In genomic region chr18:63969965-63970802, GRCh38 we compare ENCODE assay signal across 8 cellular contexts. TPM values are rescaled to one million over a fixed set of nuclear protein-coding genes. Genes with fewer than 3 reads are reported as not detected.
DNase-seq lines count a peak whose midpoint lies in the region; ATAC-seq and TF ChIP-seq lines count a peak whose summit lies in the region.

TSS of gene SERPINB8 (plus strand) at chr18:63970081. CDS start at chr18:63978309, 8,228 bp downstream.

- no peaks in the 10 kb centered on the region for H3K79me2 ChIP-seq in H9 (ENCODE audit: insufficient read depth, low read length)
- H3K79me2 ChIP-seq in MM.1S (ENCODE audit: low read length), result no peaks in the 10 kb centered on the region

- H3K27ac Mint-ChIP-seq in H9, result peak within 1 kb of the TSS; percentile 91 to 98 (median 96)
- peak within 1 kb of the TSS; percentile 96 to 99 for H3K27ac Mint-ChIP-seq in activated naive CD4-positive, alpha-beta T cell treated with anti-CD3 and anti-CD28 coated beads, Interleukin-2, amount 50 U/mL, for 72 hours

- ATAC-seq in activated naive CD4-positive, alpha-beta T cell treated with anti-CD3 and anti-CD28 coated beads, Interleukin-2, amount 50 U/mL, for 72 hours, result peak; percentile 93 to 95
- ATAC-seq in omental fat pad (ENCODE audit: low FRiP score), result peak; percentile 96

- peaks cover 11% of the 10 kb centered on the region for H3K23me2 ChIP-seq in H9 (ENCODE audit: insufficient read length, low read depth, low read length, poor library complexity, severe bottlenecking)

- H3K9me3 ChIP-seq in H9 (ENCODE audit: control insufficient read depth, low read depth, low read length) (no peaks in the 10 kb centered on the region), MM.1S (replicated peaks; ENCODE audit: insufficient read depth, low read length) (no peaks in the 10 kb centered on the region)

- DNase-seq in EL (peak; percentile 97), H9 (peak; percentile 96), MM.1S (peak; percentile 79), SK-MEL-5 (ENCODE audit: low read depth, low spot score) (peak; percentile 89), glomerular visceral epithelial cell (ENCODE audit: extremely low spot score) (peak; percentile 97), omental fat pad (ENCODE audit: low spot score) (peak; percentile 70)
- DNase-seq in activated naive CD4-positive, alpha-beta T cell treated with anti-CD3 and anti-CD28 coated beads, Interleukin-2, amount 50 U/mL, for 72 hours (ENCODE audit: low spot score in 2 of 2), result peak; percentile 75 to 81

- H3K27me3 ChIP-seq in H9 (ENCODE audit: insufficient read depth, low read length) (peaks cover 10% of the 10 kb centered on the region; the same call in 1 of the 2 replicates), MM.1S (replicated peaks; ENCODE audit: insufficient read depth, low read length) (no peaks in the 10 kb centered on the region)

- H2BK120ac ChIP-seq in H9 (ENCODE audit: low read depth, low read length, poor library complexity, severe bottlenecking), result no peak within 1 kb of the TSS

- peak within 1 kb of the TSS; percentile 78; the same call in 1 of the 2 replicates for H3K14ac ChIP-seq in H9 (ENCODE audit: insufficient read depth, low read length)

- no peak within 1 kb of the TSS for H4K91ac ChIP-seq in H9 (ENCODE audit: insufficient read length, low read depth, low read length)

- H3K27ac ChIP-seq in H9 (ENCODE audit: insufficient read length, low read depth, low read length), result peak within 1 kb of the TSS; percentile 3
- peak within 1 kb of the TSS; percentile 62; the same call in 1 of the 2 replicates for H3K27ac ChIP-seq in MM.1S (ENCODE audit: low read length)
- peak within 1 kb of the TSS; percentile 88 for H3K27ac ChIP-seq in temporal lobe (ENCODE audit: low read depth, low read length)

- H4K20me1 ChIP-seq in H9 (ENCODE audit: control insufficient read depth, insufficient read depth, insufficient read length) (no peaks in the 10 kb centered on the region), MM.1S (ENCODE audit: insufficient read depth, low read length) (no peaks in the 10 kb centered on the region)

- H3F3A ChIP-seq in MM.1S (ENCODE audit: insufficient read depth, low read length), result no peaks in the 10 kb centered on the region

- peak within 1 kb of the TSS; percentile 81 for H3K4me3 ChIP-seq in MM.1S (ENCODE audit: low read length)

- H3T11ph ChIP-seq in H9 (ENCODE audit: low read length), result no peak within 1 kb of the TSS

- no peaks in the 10 kb centered on the region for H3K36me3 Mint-ChIP-seq in H9 (ENCODE audit: insufficient read depth in 1 of 3, low read depth in 3 of 3)
- H3K36me3 Mint-ChIP-seq in activated naive CD4-positive, alpha-beta T cell treated with anti-CD3 and anti-CD28 coated beads, Interleukin-2, amount 50 U/mL, for 72 hours, result peaks cover 15 to 28% of the 10 kb centered on the region in 2 donors

- peak within 1 kb of the TSS; percentile 36 for H3K9ac ChIP-seq in H9 (ENCODE audit: extremely low read depth, insufficient read length, low read length)
- H3K9ac ChIP-seq in MM.1S (ENCODE audit: low read length), result peak within 1 kb of the TSS; percentile 79

- no peaks in the 10 kb centered on the region for H3K9me2 ChIP-seq in MM.1S (replicated peaks; ENCODE audit: insufficient read depth, low read length)

- H3K4me2 ChIP-seq in H9 (ENCODE audit: insufficient read depth, insufficient read length, low read length) (peak within 1 kb of the TSS; percentile 69), MM.1S (ENCODE audit: low read depth, low read length) (peak within 1 kb of the TSS; percentile 75)

- H4K5ac ChIP-seq in H9 (ENCODE audit: insufficient read length, low read depth, low read length), result no peak within 1 kb of the TSS

- no peak within 1 kb of the TSS for H2BK12ac ChIP-seq in H9 (ENCODE audit: insufficient read length, low read depth, low read length)

- in situ Hi-C loops in SK-MEL-5 (cut with HindIII; ENCODE audit: low pct_unique_long_range_greater_than_20kb, low sequenced_read_pairs), result no loop called here

- H3K4me1 Mint-ChIP-seq in H9, result peaks cover 23 to 28% of the 10 kb centered on the region in 2 experiments

- H2AFZ ChIP-seq in H9 (ENCODE audit: low read length) (no peak within 1 kb of the TSS), MM.1S (ENCODE audit: low read length) (peak within 1 kb of the TSS; percentile 89)

- H3K4me1 ChIP-seq in H9 (ENCODE audit: insufficient read depth, low read length), result peaks cover 4% of the 10 kb centered on the region; the same call in 1 of the 2 replicates
- peaks cover 6% of the 10 kb centered on the region for H3K4me1 ChIP-seq in MM.1S (ENCODE audit: low read length)

- no peak within 1 kb of the TSS for H3K23ac ChIP-seq in H9 (ENCODE audit: insufficient read length, low read depth, low read length)

- no CpG with 5 or more reads among the region's 62 CpGs for WGBS in H9 (ENCODE audit: extremely low coverage, insufficient read length, low lambda C conversion rate)

- no peak within 1 kb of the TSS for H2BK15ac ChIP-seq in H9 (ENCODE audit: low read depth, low read length)

- no peak within 1 kb of the TSS for H3K56ac ChIP-seq in H9 (ENCODE audit: insufficient read length, low read depth, low read length)

- H3K4me3 Mint-ChIP-seq in H9, result peak within 1 kb of the TSS; percentile 87 to 94

- H3K4ac ChIP-seq in H9 (ENCODE audit: low read depth, low read length), result no peak within 1 kb of the TSS

- no peaks in the 10 kb centered on the region for H3K9me3 Mint-ChIP-seq in H9
- no peaks in the 10 kb centered on the region for H3K9me3 Mint-ChIP-seq in activated naive CD4-positive, alpha-beta T cell treated with anti-CD3 and anti-CD28 coated beads, Interleukin-2, amount 50 U/mL, for 72 hours

- no peaks in the 10 kb centered on the region for H3K36me3 ChIP-seq in MM.1S (replicated peaks; ENCODE audit: insufficient read depth, low read length)

- H3K79me1 ChIP-seq in H9 (ENCODE audit: insufficient read depth, low read depth, low read length, poor library complexity, severe bottlenecking), result no peaks in the 10 kb centered on the region

- no peak within 1 kb of the TSS for H2BK20ac ChIP-seq in H9 (ENCODE audit: low read depth, low read length, poor library complexity, severe bottlenecking)

- no peak for TF ChIP-seq CTCF in H9 (conservative IDR thresholded peaks at IDR 0.05)
- no peak for TF ChIP-seq CTCF in MM.1S (IDR thresholded peaks at IDR 0.05; ENCODE audit: low read length)
- TF ChIP-seq CTCF in omental fat pad (IDR thresholded peaks at IDR 0.05), result no peak

- peak within 1 kb of the TSS; percentile 67 for H3K18ac ChIP-seq in H9 (ENCODE audit: insufficient read length, low read depth, low read length)

- no peak within 1 kb of the TSS for H2AK5ac ChIP-seq in H9 (ENCODE audit: insufficient read length, low read length)

- H2BK5ac ChIP-seq in H9 (ENCODE audit: insufficient read length, low read length), result no peak within 1 kb of the TSS

- no peak within 1 kb of the TSS for H4K8ac ChIP-seq in H9 (replicated peaks; ENCODE audit: insufficient read length, low read depth, low read length)

- peaks cover 40% of the 10 kb centered on the region for H3K27me3 Mint-ChIP-seq in H9 (ENCODE audit: low read depth)

RNA-seq across cellular contexts. Expression of gene SERPINB8, which starts in this region (rescaled TPM):
- total RNA-seq in H9 (2021) (2.1 and 2.9 TPM in 2 replicates), omental fat pad (10 to 100 TPM in 3 of 4 donors, 1 to 10 TPM in 1; 9.0 to 32.7 (median 20.2) TPM), temporal lobe (0.98 TPM)
- total RNA-seq in SK-MEL-5 (2014; rRNA removed; shearing (Covaris generic)), result 7.5 and 9.2 TPM in 2 replicates
- 7.7 and 12.2 TPM in 2 replicates for polyA plus RNA-seq in SK-MEL-5 (2015; cell fraction: cytosol; rRNA removed)
- 2.4 and 4.6 TPM in 2 replicates for polyA plus RNA-seq in SK-MEL-5 (2015; cell fraction: nucleus; rRNA removed)
- 10 to 100 TPM in 1 of 2 donors, 1 to 10 TPM in 1; 7.8 to 23.0 TPM for total RNA-seq in activated naive CD4-positive, alpha-beta T cell treated with anti-CD3 and anti-CD28 coated beads, Interleukin-2, amount 50 U/mL, for 72 hours

Comparison
In these comparisons a context has a peak if more than half of its experiments do, and no peak if none do; other contexts are left out.
1. Peak in every context shown above with its lines: DNase-seq, ATAC-seq, H3K4me3 ChIP-seq and H3K27ac ChIP-seq.
2. H3K27ac ChIP-seq: peak in every context shown above with its lines; median percentile 88 in temporal lobe; 62 in MM.1S; 3 in H9.